In the genomic region with DNA sequence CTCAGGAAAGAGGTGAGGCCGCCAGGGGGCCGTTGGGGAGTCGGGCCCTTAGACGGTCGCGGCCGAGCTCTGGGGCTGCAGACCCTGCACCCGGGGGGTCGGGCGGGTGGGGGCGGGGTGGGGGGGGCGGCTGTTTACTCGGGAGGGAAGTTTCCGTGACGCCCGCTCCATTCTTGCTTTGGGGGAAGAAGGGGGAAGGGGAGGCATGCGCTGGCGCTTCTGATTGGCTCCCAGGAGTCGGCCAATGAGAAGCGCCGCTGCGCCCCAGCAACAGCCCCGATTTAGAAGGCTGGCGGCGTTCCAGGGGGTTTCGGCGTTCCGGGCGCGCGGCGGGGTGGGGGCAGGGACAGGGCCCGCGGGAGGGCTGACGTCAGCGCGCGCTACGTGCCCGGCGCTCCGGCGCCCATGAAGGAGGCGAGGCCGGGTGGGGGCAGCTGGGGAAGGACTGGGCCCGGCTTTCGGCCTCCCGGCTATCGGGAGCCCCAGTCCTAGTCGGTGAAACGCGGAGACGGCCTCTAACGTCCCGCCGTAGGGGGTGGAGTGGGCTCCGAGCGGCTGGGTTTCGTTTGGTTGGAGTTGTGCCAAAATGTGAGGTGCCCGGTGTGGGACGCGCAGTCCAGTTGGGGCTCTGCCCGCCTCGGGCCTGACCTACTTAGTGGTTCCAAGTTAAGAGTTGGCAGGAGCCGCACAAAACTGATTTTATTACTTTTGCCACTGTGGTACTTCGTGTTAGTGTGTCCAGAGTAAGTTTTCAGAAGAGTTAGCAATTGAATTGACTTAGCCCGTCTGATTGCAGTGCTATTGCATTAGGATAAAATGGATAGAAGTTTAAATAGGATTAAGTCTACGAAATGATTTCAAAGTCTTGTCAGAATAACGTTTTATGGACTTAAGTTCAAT, we compare ENCODE assay signal across 8 cellular contexts. TPM values are rescaled to one million over a fixed set of nuclear protein-coding genes. Genes with fewer than 3 reads are reported as not detected.
DNase-seq lines count a peak whose midpoint lies in the region; ATAC-seq and TF ChIP-seq lines count a peak whose summit lies in the region.

No MANE protein-coding gene starts in this region.

- TF ChIP-seq CTCF in GM13976 (IDR thresholded peaks at IDR 0.05; ENCODE audit: borderline replicate concordance, control extremely low read depth, extremely low read depth, insufficient read depth, missing control alignments) (no peak), vagina (IDR thresholded peaks at IDR 0.05) (no peak)

- peak overlapping the region; percentile 93 for H3K4me3 Mint-ChIP-seq in T-helper 17 cell

- H3K9me3 ChIP-seq in T-helper 17 cell (ENCODE audit: control insufficient read depth, low read length, poor library complexity, severe bottlenecking) = no peaks in the 10 kb centered on the region
- H3K9me3 ChIP-seq in right cardiac atrium (ENCODE audit: control insufficient read depth, low read length) = no peaks in the 10 kb centered on the region
- H3K9me3 ChIP-seq in vagina = no peaks in the 10 kb centered on the region

- H3K27ac ChIP-seq in right cardiac atrium (ENCODE audit: low read length) (peak overlapping the region; percentile 100), vagina (peak overlapping the region; percentile 100)

- H3K4me1 Mint-ChIP-seq in T-helper 17 cell = peaks cover 54% of the 10 kb centered on the region

- under 1% methylated on average over 69 of the region's 69 CpGs for WGBS in right cardiac atrium

- peak overlapping the region; percentile 97 for H3K27ac Mint-ChIP-seq in T-helper 17 cell

- ATAC-seq in HG02884 (IDR thresholded peaks at IDR 0.05; ENCODE audit: unreplicated experiment) = peak; percentile 49
- ATAC-seq in T-helper 17 cell = peak; percentile 63
- ATAC-seq in right cardiac atrium = peak; percentile 87 to 89

- H3K36me3 ChIP-seq in vagina = peaks cover 0 to 26% of the 10 kb centered on the region in 2 donors

- peaks cover 16% of the 10 kb centered on the region for H3K36me3 Mint-ChIP-seq in T-helper 17 cell (ENCODE audit: low read depth)

- in situ Hi-C loops in GM13976 (cut with MboI; ENCODE audit: low sequenced_read_pairs, unreplicated experiment) = no loop called here

- H3K4me3 ChIP-seq in right cardiac atrium (ENCODE audit: low read length) (peak overlapping the region; percentile 98), vagina (peak overlapping the region; percentile 64 to 100)

- no peaks in the 10 kb centered on the region for H3K27me3 Mint-ChIP-seq in T-helper 17 cell

- no peaks in the 10 kb centered on the region for H3K27me3 ChIP-seq in right cardiac atrium (ENCODE audit: control insufficient read depth, insufficient read depth)
- no peaks in the 10 kb centered on the region for H3K27me3 ChIP-seq in vagina

- H3K4me1 ChIP-seq in right cardiac atrium (ENCODE audit: control insufficient read depth, insufficient read depth, low read length) (no peaks in the 10 kb centered on the region), vagina (peaks cover 38% of the 10 kb centered on the region)

- TF ChIP-seq POLR2A in vagina (IDR thresholded peaks at IDR 0.05) = peak in 1 of 2 donors; percentile 76

- DNase-seq in GM13976 (ENCODE audit: low spot score) = peak; percentile 94
- peak; percentile 91 for DNase-seq in NCI-H1694 treated with DMSO at 0.1 percent for 48 hours (lab: John Stamatoyannopoulos, UW)
- peak; percentile 97 to 99 (median 99) for DNase-seq in T-helper 17 cell
- DNase-seq in anterior cingulate cortex (lab: John Stamatoyannopoulos, UW) = peak; percentile 80 to 100 (median 95)
- peak; percentile 99 to 100 (median 100) for DNase-seq in right cardiac atrium
- DNase-seq in putamen (ENCODE audit: low spot score) = peak; percentile 96
- DNase-seq in vagina (ENCODE audit: extremely low spot score in 2 of 2) = peak; percentile 96 to 97

- intact Hi-C loops in right cardiac atrium (cut with DNase I) (loop anchor here in 3 of 4 donors (5.0 to 10.0 kb wide), 3 partner anchors 44 to 117 kb away; partner anchors contain the start of gene RNGTT (in 1 of the 3)), vagina (cut with DNase I) (loop anchor here (5.0 to 10.0 kb wide), 3 partner anchors 44 to 271 kb away; partner anchors contain the start of gene UBE2J1)

RNA-seq across cellular contexts. Expression of gene PNRC1, which starts 1.1 kb away (rescaled TPM):
- total RNA-seq in T-helper 17 cell (100 to 1,000 TPM; 671 to 837 TPM), right cardiac atrium (100 to 1,000 TPM; 200 to 225 (median 213) TPM), vagina (289 TPM)
- 82.7 TPM for polyA plus RNA-seq in right cardiac atrium

RNA-seq across cellular contexts. Expression of gene SRSF12, which starts 36.2 kb away (rescaled TPM):
- total RNA-seq in T-helper 17 cell = not detected
- total RNA-seq in right cardiac atrium = under 1 TPM in 3 of 4 donors, not detected in 1; 0.18 to 0.75 (median 0.45) TPM
- 0.14 TPM for polyA plus RNA-seq in right cardiac atrium
- 0.25 TPM for total RNA-seq in vagina

Comparison
In these comparisons a context has a peak if more than half of its experiments do, and no peak if none do; other contexts are left out.
1. Peak in every context shown above with its lines: DNase-seq, ATAC-seq, H3K4me3 ChIP-seq and H3K27ac ChIP-seq.